1 cellular context compared by ENCODE assay signal in genomic region chr17:9821921-9822320, GRCh38.
TF ChIP-seq lines count a peak whose summit lies in the region.

Gene GSG1L2 (minus strand): TSS chr17:9822079. CDS start chr17:9822071, 8 bp downstream.

TF ChIP-seq in GM23338, 12 proteins besides CTCF, POLR2A, EP300 and RAD21 (continued from another document):
- TF ChIP-seq, protein P1, sequence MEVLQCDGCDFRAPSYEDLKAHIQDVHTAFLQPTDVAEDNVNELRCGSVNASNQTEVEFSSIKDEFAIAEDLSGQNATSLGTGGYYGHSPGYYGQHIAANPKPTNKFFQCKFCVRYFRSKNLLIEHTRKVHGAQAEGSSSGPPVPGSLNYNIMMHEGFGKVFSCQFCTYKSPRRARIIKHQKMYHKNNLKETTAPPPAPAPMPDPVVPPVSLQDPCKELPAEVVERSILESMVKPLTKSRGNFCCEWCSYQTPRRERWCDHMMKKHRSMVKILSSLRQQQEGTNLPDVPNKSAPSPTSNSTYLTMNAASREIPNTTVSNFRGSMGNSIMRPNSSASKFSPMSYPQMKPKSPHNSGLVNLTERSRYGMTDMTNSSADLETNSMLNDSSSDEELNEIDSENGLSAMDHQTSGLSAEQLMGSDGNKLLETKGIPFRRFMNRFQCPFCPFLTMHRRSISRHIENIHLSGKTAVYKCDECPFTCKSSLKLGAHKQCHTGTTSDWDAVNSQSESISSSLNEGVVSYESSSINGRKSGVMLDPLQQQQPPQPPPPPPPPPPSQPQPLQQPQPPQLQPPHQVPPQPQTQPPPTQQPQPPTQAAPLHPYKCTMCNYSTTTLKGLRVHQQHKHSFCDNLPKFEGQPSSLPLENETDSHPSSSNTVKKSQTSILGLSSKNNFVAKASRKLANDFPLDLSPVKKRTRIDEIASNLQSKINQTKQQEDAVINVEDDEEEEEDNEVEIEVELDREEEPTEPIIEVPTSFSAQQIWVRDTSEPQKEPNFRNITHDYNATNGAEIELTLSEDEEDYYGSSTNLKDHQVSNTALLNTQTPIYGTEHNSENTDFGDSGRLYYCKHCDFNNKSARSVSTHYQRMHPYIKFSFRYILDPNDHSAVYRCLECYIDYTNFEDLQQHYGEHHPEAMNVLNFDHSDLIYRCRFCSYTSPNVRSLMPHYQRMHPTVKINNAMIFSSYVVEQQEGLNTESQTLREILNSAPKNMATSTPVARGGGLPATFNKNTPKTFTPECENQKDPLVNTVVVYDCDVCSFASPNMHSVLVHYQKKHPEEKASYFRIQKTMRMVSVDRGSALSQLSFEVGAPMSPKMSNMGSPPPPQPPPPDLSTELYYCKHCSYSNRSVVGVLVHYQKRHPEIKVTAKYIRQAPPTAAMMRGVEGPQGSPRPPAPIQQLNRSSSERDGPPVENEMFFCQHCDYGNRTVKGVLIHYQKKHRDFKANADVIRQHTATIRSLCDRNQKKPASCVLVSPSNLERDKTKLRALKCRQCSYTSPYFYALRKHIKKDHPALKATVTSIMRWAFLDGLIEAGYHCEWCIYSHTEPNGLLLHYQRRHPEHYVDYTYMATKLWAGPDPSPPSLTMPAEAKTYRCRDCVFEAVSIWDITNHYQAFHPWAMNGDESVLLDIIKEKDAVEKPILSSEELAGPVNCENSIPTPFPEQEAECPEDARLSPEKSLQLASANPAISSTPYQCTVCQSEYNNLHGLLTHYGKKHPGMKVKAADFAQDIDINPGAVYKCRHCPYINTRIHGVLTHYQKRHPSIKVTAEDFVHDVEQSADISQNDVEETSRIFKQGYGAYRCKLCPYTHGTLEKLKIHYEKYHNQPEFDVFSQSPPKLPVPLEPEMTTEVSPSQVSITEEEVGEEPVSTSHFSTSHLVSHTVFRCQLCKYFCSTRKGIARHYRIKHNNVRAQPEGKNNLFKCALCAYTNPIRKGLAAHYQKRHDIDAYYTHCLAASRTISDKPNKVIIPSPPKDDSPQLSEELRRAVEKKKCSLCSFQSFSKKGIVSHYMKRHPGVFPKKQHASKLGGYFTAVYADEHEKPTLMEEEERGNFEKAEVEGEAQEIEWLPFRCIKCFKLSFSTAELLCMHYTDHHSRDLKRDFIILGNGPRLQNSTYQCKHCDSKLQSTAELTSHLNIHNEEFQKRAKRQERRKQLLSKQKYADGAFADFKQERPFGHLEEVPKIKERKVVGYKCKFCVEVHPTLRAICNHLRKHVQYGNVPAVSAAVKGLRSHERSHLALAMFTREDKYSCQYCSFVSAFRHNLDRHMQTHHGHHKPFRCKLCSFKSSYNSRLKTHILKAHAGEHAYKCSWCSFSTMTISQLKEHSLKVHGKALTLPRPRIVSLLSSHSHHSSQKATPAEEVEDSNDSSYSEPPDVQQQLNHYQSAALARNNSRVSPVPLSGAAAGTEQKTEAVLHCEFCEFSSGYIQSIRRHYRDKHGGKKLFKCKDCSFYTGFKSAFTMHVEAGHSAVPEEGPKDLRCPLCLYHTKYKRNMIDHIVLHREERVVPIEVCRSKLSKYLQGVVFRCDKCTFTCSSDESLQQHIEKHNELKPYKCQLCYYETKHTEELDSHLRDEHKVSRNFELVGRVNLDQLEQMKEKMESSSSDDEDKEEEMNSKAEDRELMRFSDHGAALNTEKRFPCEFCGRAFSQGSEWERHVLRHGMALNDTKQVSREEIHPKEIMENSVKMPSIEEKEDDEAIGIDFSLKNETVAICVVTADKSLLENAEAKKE (CRISPR knock-in tag; IDR thresholded peaks at IDR 0.05): no peak
- TF ChIP-seq ETS1 (IDR thresholded peaks at IDR 0.05) (no peak), STAT1 (IDR thresholded peaks at IDR 0.05; ENCODE audit: unreplicated experiment) (no peak), EZH2phosphoT487 (IDR thresholded peaks at IDR 0.05; ENCODE audit: unreplicated experiment) (no peak), JUNB (IDR thresholded peaks at IDR 0.05; ENCODE audit: unreplicated experiment) (no peak), NANOG (IDR thresholded peaks at IDR 0.05; ENCODE audit: borderline replicate concordance) (no peak), CREB1 (CRISPR knock-in tag; IDR thresholded peaks at IDR 0.05; ENCODE audit: low read depth) (no peak)
TF ChIP-seq in GM23338: peak in this region for 0.
